ENCODE assay signal across 1 cellular context in the genomic region with DNA sequence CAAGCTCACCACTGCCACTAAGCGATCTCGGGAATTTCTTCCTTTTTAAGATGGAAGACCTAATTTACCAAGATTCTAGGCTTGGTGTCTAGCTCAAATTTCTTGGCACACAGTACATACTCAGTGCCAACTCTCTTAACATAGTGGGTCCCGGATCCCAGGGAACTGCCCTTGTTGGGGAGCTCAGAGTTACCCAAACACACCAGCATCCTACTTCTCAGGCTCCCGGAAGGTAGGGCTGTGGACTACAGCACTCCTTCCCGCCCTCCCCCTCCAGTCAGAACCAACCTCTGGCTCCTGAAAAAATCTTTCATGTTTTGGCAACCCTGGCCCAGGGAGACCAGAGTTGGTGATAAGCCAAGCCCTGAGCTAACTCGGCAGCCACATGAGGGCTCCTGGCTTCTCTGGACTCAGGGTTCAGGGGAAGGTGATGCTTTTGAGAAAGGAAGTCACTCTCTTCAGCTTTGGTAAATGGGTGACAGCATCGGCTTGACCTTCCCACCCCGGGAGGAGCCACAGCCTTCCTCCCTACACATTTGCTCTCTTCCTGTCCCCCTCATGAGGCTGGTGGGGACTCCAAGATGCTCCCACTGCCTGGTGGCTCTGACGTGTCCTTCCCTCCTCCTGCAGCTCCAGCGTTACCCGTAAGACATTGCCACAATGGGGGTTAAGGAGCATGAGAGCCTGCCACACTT.
TF ChIP-seq lines count a peak whose summit lies in the region.

No MANE protein-coding gene starts in this region.

TF ChIP-seq in WTC11, 78 proteins besides CTCF, POLR2A, EP300 and RAD21 (continued from another document):
- TF ChIP-seq, protein P1, sequence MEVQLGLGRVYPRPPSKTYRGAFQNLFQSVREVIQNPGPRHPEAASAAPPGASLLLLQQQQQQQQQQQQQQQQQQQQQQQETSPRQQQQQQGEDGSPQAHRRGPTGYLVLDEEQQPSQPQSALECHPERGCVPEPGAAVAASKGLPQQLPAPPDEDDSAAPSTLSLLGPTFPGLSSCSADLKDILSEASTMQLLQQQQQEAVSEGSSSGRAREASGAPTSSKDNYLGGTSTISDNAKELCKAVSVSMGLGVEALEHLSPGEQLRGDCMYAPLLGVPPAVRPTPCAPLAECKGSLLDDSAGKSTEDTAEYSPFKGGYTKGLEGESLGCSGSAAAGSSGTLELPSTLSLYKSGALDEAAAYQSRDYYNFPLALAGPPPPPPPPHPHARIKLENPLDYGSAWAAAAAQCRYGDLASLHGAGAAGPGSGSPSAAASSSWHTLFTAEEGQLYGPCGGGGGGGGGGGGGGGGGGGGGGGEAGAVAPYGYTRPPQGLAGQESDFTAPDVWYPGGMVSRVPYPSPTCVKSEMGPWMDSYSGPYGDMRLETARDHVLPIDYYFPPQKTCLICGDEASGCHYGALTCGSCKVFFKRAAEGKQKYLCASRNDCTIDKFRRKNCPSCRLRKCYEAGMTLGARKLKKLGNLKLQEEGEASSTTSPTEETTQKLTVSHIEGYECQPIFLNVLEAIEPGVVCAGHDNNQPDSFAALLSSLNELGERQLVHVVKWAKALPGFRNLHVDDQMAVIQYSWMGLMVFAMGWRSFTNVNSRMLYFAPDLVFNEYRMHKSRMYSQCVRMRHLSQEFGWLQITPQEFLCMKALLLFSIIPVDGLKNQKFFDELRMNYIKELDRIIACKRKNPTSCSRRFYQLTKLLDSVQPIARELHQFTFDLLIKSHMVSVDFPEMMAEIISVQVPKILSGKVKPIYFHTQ (CRISPR knock-in tag; IDR thresholded peaks at IDR 0.05): no peak
- TF ChIP-seq ZNF232 (CRISPR knock-in tag; IDR thresholded peaks at IDR 0.05): no peak
- TF ChIP-seq, protein P2, sequence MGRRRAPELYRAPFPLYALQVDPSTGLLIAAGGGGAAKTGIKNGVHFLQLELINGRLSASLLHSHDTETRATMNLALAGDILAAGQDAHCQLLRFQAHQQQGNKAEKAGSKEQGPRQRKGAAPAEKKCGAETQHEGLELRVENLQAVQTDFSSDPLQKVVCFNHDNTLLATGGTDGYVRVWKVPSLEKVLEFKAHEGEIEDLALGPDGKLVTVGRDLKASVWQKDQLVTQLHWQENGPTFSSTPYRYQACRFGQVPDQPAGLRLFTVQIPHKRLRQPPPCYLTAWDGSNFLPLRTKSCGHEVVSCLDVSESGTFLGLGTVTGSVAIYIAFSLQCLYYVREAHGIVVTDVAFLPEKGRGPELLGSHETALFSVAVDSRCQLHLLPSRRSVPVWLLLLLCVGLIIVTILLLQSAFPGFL (CRISPR knock-in tag; IDR thresholded peaks at IDR 0.05; ENCODE audit: borderline replicate concordance): no peak
- no peak for TF ChIP-seq ELF4 (CRISPR knock-in tag; IDR thresholded peaks at IDR 0.05; ENCODE audit: low read depth)
- TF ChIP-seq, protein P3, sequence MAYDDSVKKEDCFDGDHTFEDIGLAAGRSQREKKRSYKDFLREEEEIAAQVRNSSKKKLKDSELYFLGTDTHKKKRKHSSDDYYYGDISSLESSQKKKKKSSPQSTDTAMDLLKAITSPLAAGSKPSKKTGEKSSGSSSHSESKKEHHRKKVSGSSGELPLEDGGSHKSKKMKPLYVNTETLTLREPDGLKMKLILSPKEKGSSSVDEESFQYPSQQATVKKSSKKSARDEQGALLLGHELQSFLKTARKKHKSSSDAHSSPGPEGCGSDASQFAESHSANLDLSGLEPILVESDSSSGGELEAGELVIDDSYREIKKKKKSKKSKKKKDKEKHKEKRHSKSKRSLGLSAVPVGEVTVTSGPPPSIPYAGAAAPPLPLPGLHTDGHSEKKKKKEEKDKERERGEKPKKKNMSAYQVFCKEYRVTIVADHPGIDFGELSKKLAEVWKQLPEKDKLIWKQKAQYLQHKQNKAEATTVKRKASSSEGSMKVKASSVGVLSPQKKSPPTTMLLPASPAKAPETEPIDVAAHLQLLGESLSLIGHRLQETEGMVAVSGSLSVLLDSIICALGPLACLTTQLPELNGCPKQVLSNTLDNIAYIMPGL (CRISPR knock-in tag; IDR thresholded peaks at IDR 0.05): no peak
- TF ChIP-seq ZNF423 (CRISPR knock-in tag; IDR thresholded peaks at IDR 0.05): no peak
- no peak for TF ChIP-seq MYBL2 (CRISPR knock-in tag; IDR thresholded peaks at IDR 0.05)
- TF ChIP-seq, protein P4, sequence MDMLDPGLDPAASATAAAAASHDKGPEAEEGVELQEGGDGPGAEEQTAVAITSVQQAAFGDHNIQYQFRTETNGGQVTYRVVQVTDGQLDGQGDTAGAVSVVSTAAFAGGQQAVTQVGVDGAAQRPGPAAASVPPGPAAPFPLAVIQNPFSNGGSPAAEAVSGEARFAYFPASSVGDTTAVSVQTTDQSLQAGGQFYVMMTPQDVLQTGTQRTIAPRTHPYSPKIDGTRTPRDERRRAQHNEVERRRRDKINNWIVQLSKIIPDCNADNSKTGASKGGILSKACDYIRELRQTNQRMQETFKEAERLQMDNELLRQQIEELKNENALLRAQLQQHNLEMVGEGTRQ (CRISPR knock-in tag; IDR thresholded peaks at IDR 0.05): no peak
- no peak for TF ChIP-seq NR3C1 (CRISPR knock-in tag; conservative IDR thresholded peaks at IDR 0.05; ENCODE audit: low read depth)
- TF ChIP-seq, protein P5, sequence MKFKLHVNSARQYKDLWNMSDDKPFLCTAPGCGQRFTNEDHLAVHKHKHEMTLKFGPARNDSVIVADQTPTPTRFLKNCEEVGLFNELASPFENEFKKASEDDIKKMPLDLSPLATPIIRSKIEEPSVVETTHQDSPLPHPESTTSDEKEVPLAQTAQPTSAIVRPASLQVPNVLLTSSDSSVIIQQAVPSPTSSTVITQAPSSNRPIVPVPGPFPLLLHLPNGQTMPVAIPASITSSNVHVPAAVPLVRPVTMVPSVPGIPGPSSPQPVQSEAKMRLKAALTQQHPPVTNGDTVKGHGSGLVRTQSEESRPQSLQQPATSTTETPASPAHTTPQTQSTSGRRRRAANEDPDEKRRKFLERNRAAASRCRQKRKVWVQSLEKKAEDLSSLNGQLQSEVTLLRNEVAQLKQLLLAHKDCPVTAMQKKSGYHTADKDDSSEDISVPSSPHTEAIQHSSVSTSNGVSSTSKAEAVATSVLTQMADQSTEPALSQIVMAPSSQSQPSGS (CRISPR knock-in tag; IDR thresholded peaks at IDR 0.05; ENCODE audit: borderline replicate concordance, low read depth): no peak
- no peak for TF ChIP-seq IRF2 (CRISPR knock-in tag; IDR thresholded peaks at IDR 0.05; ENCODE audit: borderline replicate concordance, low read depth)
- TF ChIP-seq, protein P6, sequence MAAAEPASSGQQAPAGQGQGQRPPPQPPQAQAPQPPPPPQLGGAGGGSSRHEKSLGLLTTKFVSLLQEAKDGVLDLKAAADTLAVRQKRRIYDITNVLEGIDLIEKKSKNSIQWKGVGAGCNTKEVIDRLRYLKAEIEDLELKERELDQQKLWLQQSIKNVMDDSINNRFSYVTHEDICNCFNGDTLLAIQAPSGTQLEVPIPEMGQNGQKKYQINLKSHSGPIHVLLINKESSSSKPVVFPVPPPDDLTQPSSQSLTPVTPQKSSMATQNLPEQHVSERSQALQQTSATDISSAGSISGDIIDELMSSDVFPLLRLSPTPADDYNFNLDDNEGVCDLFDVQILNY (CRISPR knock-in tag; IDR thresholded peaks at IDR 0.05): no peak
- TF ChIP-seq CREB1 (CRISPR knock-in tag; IDR thresholded peaks at IDR 0.05): no peak
- no peak for TF ChIP-seq NFYB (CRISPR knock-in tag; conservative IDR thresholded peaks at IDR 0.05; ENCODE audit: low read depth)
- no peak for TF ChIP-seq ETV6 (CRISPR knock-in tag; IDR thresholded peaks at IDR 0.05)
